In genomic region chr6:17482711-17483110, GRCh38 we compare ENCODE assay signal across 18 cellular contexts.
A peak's percentile ranks its signal among the peaks of the same experiment; 100 is the strongest.
DNase-seq lines count a peak whose midpoint lies in the region; ATAC-seq and TF ChIP-seq lines count a peak whose summit lies in the region.
"Had no signal": no experiment of that assay in that cellular context is flagged by ENCODE, and none has a peak within 500 bp of the region (broad histone marks: within the 10 kb centered on the region; RNA-seq: fewer than 3 reads in every experiment).

No MANE protein-coding gene starts in this region.

- H3K36me3 ChIP-seq in cardiac muscle cell (peaks cover 2% of the 10 kb centered on the region), esophagus muscularis mucosa (peaks cover 0 to 3% (median 0%) of the 10 kb centered on the region in 4 donors), skeletal muscle tissue (ENCODE audit: control insufficient read depth in 3 of 3, insufficient read depth in 3 of 3, low read length in 3 of 3) (peaks cover 0 to 7% (median 7%) of the 10 kb centered on the region in 3 donors)
- H3K36me3 ChIP-seq: BE2C, MG63, Peyer's patch, SJCRH30 had no signal

- no peak for TF ChIP-seq POLR2A in esophagus muscularis mucosa (IDR thresholded peaks at IDR 0.05; ENCODE audit: low read depth)

- H3K4me3 ChIP-seq in cardiac muscle cell (no peak overlapping the region), esophagus muscularis mucosa (no peak overlapping the region), skeletal muscle tissue (ENCODE audit: low read length in 3 of 3) (no peak overlapping the region)
- H3K4me3 ChIP-seq: A549, MG63, Peyer's patch, SJCRH30 had no signal

- TF ChIP-seq CTCF in cardiac muscle cell (IDR thresholded peaks at IDR 0.05; ENCODE audit: low read depth, low read length): no peak
- TF ChIP-seq CTCF in esophagus muscularis mucosa (IDR thresholded peaks at IDR 0.05): no peak

- H3K27ac ChIP-seq in cardiac muscle cell (peak overlapping the region; percentile 92), esophagus muscularis mucosa (replicated peaks in 1 of 4) (no peak overlapping the region), skeletal muscle tissue (ENCODE audit: low read depth, low read length) (peak overlapping the region; percentile 96)
- H3K27ac ChIP-seq: A549, Peyer's patch, SJCRH30 had no signal

- intact Hi-C loops in Right ventricle myocardium inferior (cut with DNase I): no loop called here
- intact Hi-C loops in esophagus muscularis mucosa (cut with DNase I): no loop called here

- H3K9me3 ChIP-seq in cardiac muscle cell (ENCODE audit: low read depth) (no peaks in the 10 kb centered on the region), esophagus muscularis mucosa (no peaks in the 10 kb centered on the region), skeletal muscle tissue (ENCODE audit: control insufficient read depth in 3 of 3, low read length in 3 of 3) (no peaks in the 10 kb centered on the region)
- H3K9me3 ChIP-seq: A549, BE2C, MG63, Peyer's patch, SJCRH30 had no signal

- WGBS in esophagus muscularis mucosa: 96% methylated on average over 7 of the region's 7 CpGs

- no peak for TF ChIP-seq EP300 in esophagus muscularis mucosa (IDR thresholded peaks at IDR 0.05)

- no peaks in the 10 kb centered on the region for H3K27me3 ChIP-seq in cardiac muscle cell
- no peaks in the 10 kb centered on the region for H3K27me3 ChIP-seq in esophagus muscularis mucosa
- no peaks in the 10 kb centered on the region for H3K27me3 ChIP-seq in skeletal muscle tissue (ENCODE audit: control insufficient read depth in 3 of 3, insufficient read depth in 3 of 3, low read length in 3 of 3)
- H3K27me3 ChIP-seq: BE2C, MG63, Peyer's patch, SJCRH30 had no signal

- peaks cover 22% of the 10 kb centered on the region for H3K4me1 ChIP-seq in cardiac muscle cell (ENCODE audit: low read depth)
- H3K4me1 ChIP-seq in esophagus muscularis mucosa: peaks cover 10 to 24% (median 15%) of the 10 kb centered on the region in 4 donors
- peaks cover 27 to 46% (median 33%) of the 10 kb centered on the region in 3 donors for H3K4me1 ChIP-seq in skeletal muscle tissue (ENCODE audit: control insufficient read depth in 3 of 3, insufficient read depth in 3 of 3, low read length in 3 of 3)
- H3K4me1 ChIP-seq: BE2C, Peyer's patch, SJCRH30 had no signal

- DNase-seq in cardiac muscle cell (ENCODE audit: low read depth in 1 of 2, low spot score in 1 of 2) (no peak), Right ventricle myocardium inferior (ENCODE audit: missing footprints) (no peak), NCI-H146 (lab: John Stamatoyannopoulos, UW) (peak; percentile 33), esophagus muscularis mucosa (ENCODE audit: extremely low spot score) (peak; percentile 75), NCI-H1694 (lab: John Stamatoyannopoulos, UW) (no peak), left lobe of liver (ENCODE audit: low spot score) (no peak)
- no peak for DNase-seq in stimulated activated CD4-positive, alpha-beta T cell treated with anti-CD3 and anti-CD28 coated beads, Interleukin-4, amount 100 ng/mL, for 4 hours
- DNase-seq: BE2C, COR-L47, DMS79, MG63, NCI-H1417, NCI-H2029, NCI-H524, Peyer's patch, SJCRH30 had no signal

- no peak for ATAC-seq in Right ventricle myocardium inferior
- no peak for ATAC-seq in left lobe of liver
- ATAC-seq: A549 had no signal

- H3K9ac ChIP-seq in skeletal muscle tissue (ENCODE audit: low read depth in 1 of 3, low read length in 3 of 3): peak overlapping the region in 2 of 3 donors; percentile 48 to 76

Comparison
In these comparisons a context has a peak if more than half of its experiments do, and no peak if none do; other contexts are left out.
1. DNase-seq: peak in NCI-H146 (single experiment) and esophagus muscularis mucosa (single experiment); none in cardiac muscle cell (0 of 2), Right ventricle myocardium inferior (single experiment), stimulated activated CD4-positive, alpha-beta T cell treated with anti-CD3 and anti-CD28 coated beads, Interleukin-4, amount 100 ng/mL, for 4 hours (0 of 2), NCI-H1694 (single experiment) and left lobe of liver (single experiment).
2. H3K27ac ChIP-seq: peak in cardiac muscle cell (single experiment) and skeletal muscle tissue (single experiment); none in esophagus muscularis mucosa (0 of 4).